ENCODE assay signal across 18 cellular contexts in genomic region chr5:4949108-4949507, GRCh38.
DNase-seq lines count a peak whose midpoint lies in the region; ATAC-seq and TF ChIP-seq lines count a peak whose summit lies in the region.
"Had no signal": no experiment of that assay in that cellular context is flagged by ENCODE, and none has a peak within 500 bp of the region (broad histone marks: within the 10 kb centered on the region; RNA-seq: fewer than 3 reads in every experiment).

No MANE protein-coding gene starts in this region.

- H3K4me3 ChIP-seq in adipocyte (ENCODE audit: low read length) (peak overlapping the region; percentile 19), fibroblast of mammary gland (ENCODE audit: control insufficient read depth, low read depth, low read length) (no peak overlapping the region)
- H3K4me3 ChIP-seq: A549; BLaER1 treated with 17β-estradiol and CSF1 and Interleukin-3, amounts not matched to agents 10 nM and 100 nM; GM12878 had no signal

- no peak for DNase-seq in adipocyte (ENCODE audit: low read depth)
- peak; percentile 1 for DNase-seq in fibroblast of mammary gland (ENCODE audit: low read depth)
- DNase-seq in sciatic nerve (ENCODE audit: low spot score) = no peak
- DNase-seq in A172 (ENCODE audit: low spot score) = no peak
- DNase-seq in DMS79 (lab: John Stamatoyannopoulos, UW) = no peak
- no peak for DNase-seq in activated CD4-positive, alpha-beta T cell treated with anti-CD3 and anti-CD28 coated beads for 48 hours
- DNase-seq: 8988T; AML-193; Caco-2; Calu3; CD4-positive, alpha-beta T cell; CD8-positive, alpha-beta T cell; DND-41; EL; GDM1 had no signal

- peak overlapping the region; percentile 78 for H3K9ac ChIP-seq in adipocyte (ENCODE audit: low read length)
- H3K9ac ChIP-seq: BLaER1 treated with 17β-estradiol and CSF1 and Interleukin-3, amounts not matched to agents 10 nM and 100 nM had no signal

- H3K4me1 ChIP-seq in adipocyte (ENCODE audit: control insufficient read depth, insufficient read depth, low read length) = peaks cover 47% of the 10 kb centered on the region
- H3K4me1 ChIP-seq: A549; BLaER1 treated with 17β-estradiol and CSF1 and Interleukin-3, amounts not matched to agents 10 nM and 100 nM; Caco-2 had no signal

- H3K36me3 ChIP-seq in adipocyte (ENCODE audit: control insufficient read depth, insufficient read depth, low read length, severe bottlenecking) = no peaks in the 10 kb centered on the region
- H3K36me3 ChIP-seq: BLaER1 treated with 17β-estradiol and CSF1 and Interleukin-3, amounts not matched to agents 10 nM and 100 nM had no signal

- H3K27me3 ChIP-seq in adipocyte (replicated peaks; ENCODE audit: control insufficient read depth, insufficient read depth, low read length) = peaks cover 15% of the 10 kb centered on the region
- H3K27me3 ChIP-seq: BLaER1 treated with 17β-estradiol and CSF1 and Interleukin-3, amounts not matched to agents 10 nM and 100 nM had no signal

- intact Hi-C loops in sciatic nerve (cut with DNase I) = no loop called here

- no peaks in the 10 kb centered on the region for H3K9me3 ChIP-seq in adipocyte (ENCODE audit: control insufficient read depth, low read length)
- H3K9me3 ChIP-seq: A549; BLaER1 treated with 17β-estradiol and CSF1 and Interleukin-3, amounts not matched to agents 10 nM and 100 nM; Caco-2 had no signal

- peak; percentile 28 for ATAC-seq in sciatic nerve
- ATAC-seq: A549; CD8-positive, alpha-beta T cell; GM12878 had no signal

- no peak for TF ChIP-seq CTCF in fibroblast of mammary gland (conservative IDR thresholded peaks at IDR 0.05; ENCODE audit: control insufficient read depth, insufficient read depth, low read depth, low read length)
